In genomic region chr22:48396785-48397530, GRCh38 we compare ENCODE assay signal across 21 cellular contexts.
DNase-seq lines count a peak whose midpoint lies in the region; ATAC-seq, FAIRE-seq and TF ChIP-seq lines count a peak whose summit lies in the region.
"Had no signal": no experiment of that assay in that cellular context is flagged by ENCODE, and none has a peak within 500 bp of the region (broad histone marks: within the 10 kb centered on the region; RNA-seq: fewer than 3 reads in every experiment).

No MANE protein-coding gene starts in this region.

- H2AFZ ChIP-seq in hepatocyte (no peak overlapping the region), neuronal stem cell (ENCODE audit: low read length) (no peak overlapping the region), trophoblast cell (ENCODE audit: insufficient read depth, low read length, poor library complexity) (no peak overlapping the region)

- H3K9me2 ChIP-seq in hepatocyte (replicated peaks; ENCODE audit: insufficient read depth) = no peaks in the 10 kb centered on the region
- H3K9me2 ChIP-seq: SK-N-SH had no signal

- H3K4me3 ChIP-seq in A549 (no peak overlapping the region), hepatocyte (no peak overlapping the region), neuronal stem cell (ENCODE audit: low read length in 2 of 2) (no peak overlapping the region), trophoblast cell (ENCODE audit: low read depth, low read length) (no peak overlapping the region)

- H2BK12ac ChIP-seq in neuronal stem cell (ENCODE audit: low read length) (peak overlapping the region; percentile 63), trophoblast cell (ENCODE audit: low read length) (no peak overlapping the region)

- H3K4me1 ChIP-seq in A549 = peaks cover 13% of the 10 kb centered on the region; the same call in 2 of the 3 replicates
- no peaks in the 10 kb centered on the region for H3K4me1 ChIP-seq in hepatocyte (ENCODE audit: insufficient read depth)
- no peaks in the 10 kb centered on the region for H3K4me1 ChIP-seq in neuronal stem cell (ENCODE audit: control insufficient read depth in 2 of 2, insufficient read depth in 1 of 2, low read depth in 1 of 2, low read length in 2 of 2)
- H3K4me1 ChIP-seq in trophoblast cell (ENCODE audit: control insufficient read depth in 1 of 2, insufficient read depth in 2 of 2, low read length in 2 of 2) = no peaks in the 10 kb centered on the region

- no peak overlapping the region for H4K91ac ChIP-seq in neuronal stem cell (ENCODE audit: low read depth, low read length, poor library complexity)
- H4K91ac ChIP-seq in trophoblast cell (ENCODE audit: low read depth, low read length) = no peak overlapping the region

- peak overlapping the region; percentile 27 for H2AK5ac ChIP-seq in neuronal stem cell (ENCODE audit: low read depth, low read length)
- no peak overlapping the region for H2AK5ac ChIP-seq in trophoblast cell (ENCODE audit: low read length)

- H3K18ac ChIP-seq in neuronal stem cell (ENCODE audit: low read length) (peak overlapping the region; percentile 66), trophoblast cell (ENCODE audit: low read length) (no peak overlapping the region)

- no peaks in the 10 kb centered on the region for H4K20me1 ChIP-seq in hepatocyte (ENCODE audit: insufficient read depth, poor library complexity, severe bottlenecking)

- H3K9ac ChIP-seq in neuronal stem cell (ENCODE audit: low read depth, low read length, poor library complexity) (no peak overlapping the region), trophoblast cell (ENCODE audit: low read length) (no peak overlapping the region)
- H3K9ac ChIP-seq: SK-N-SH had no signal

- H3K4ac ChIP-seq in neuronal stem cell (ENCODE audit: low read length) = no peak overlapping the region
- H3K4ac ChIP-seq in trophoblast cell (ENCODE audit: low read depth, low read length) = no peak overlapping the region

- POLR2A ChIA-PET in A549 (lab: Yijun Ruan, JAX) (no interaction called here), RWPE1 (lab: Yijun Ruan, JAX; ENCODE audit: low non-redundant PET) (no interaction called here)

- H3K23ac ChIP-seq in neuronal stem cell (ENCODE audit: low read depth, low read length, poor library complexity) (no peak overlapping the region), trophoblast cell (ENCODE audit: low read length) (no peak overlapping the region)

- H2BK5ac ChIP-seq in neuronal stem cell (ENCODE audit: low read length) = no peak overlapping the region
- no peak overlapping the region for H2BK5ac ChIP-seq in trophoblast cell (ENCODE audit: low read depth, low read length, poor library complexity)

- H3K36me3 ChIP-seq in hepatocyte (replicated peaks; ENCODE audit: insufficient read depth, low read depth) (no peaks in the 10 kb centered on the region), neuronal stem cell (replicated peaks in 1 of 2; ENCODE audit: control insufficient read depth in 2 of 2, insufficient read depth in 2 of 2, low read length in 2 of 2) (no peaks in the 10 kb centered on the region), trophoblast cell (ENCODE audit: control insufficient read depth in 1 of 2, insufficient read depth in 2 of 2, low read length in 2 of 2) (no peaks in the 10 kb centered on the region)

- TF ChIP-seq POLR2A in A549 (IDR thresholded peaks at IDR 0.05; ENCODE audit: low read length) = no peak

- no peak overlapping the region for H4K12ac ChIP-seq in trophoblast cell (ENCODE audit: low read depth, low read length)

- H4K8ac ChIP-seq in neuronal stem cell (ENCODE audit: low read depth, low read length) (peak overlapping the region; percentile 27), trophoblast cell (ENCODE audit: low read depth, low read length) (no peak overlapping the region)

- no peak for TF ChIP-seq RAD21 in A549 (conservative IDR thresholded peaks at IDR 0.05 in 1 of 2, IDR thresholded peaks at IDR 0.05 in 1 of 2)

- H3K9me3 ChIP-seq in A549 (no peaks in the 10 kb centered on the region; the same call in 2 of the 3 replicates), hepatocyte (ENCODE audit: low read depth) (no peaks in the 10 kb centered on the region), neuronal stem cell (replicated peaks in 1 of 2; ENCODE audit: control insufficient read depth in 2 of 2, insufficient read depth in 1 of 2, low read depth in 1 of 2, low read length in 2 of 2) (no peaks in the 10 kb centered on the region), trophoblast cell (ENCODE audit: insufficient read depth, low read depth, low read length) (peaks cover 9% of the 10 kb centered on the region)
- H3K9me3 ChIP-seq: SK-N-SH had no signal

- WGBS in A549 (ENCODE audit: missing lambda C conversion rate) = 94% methylated on average over 12 of the region's 31 CpGs
- 88% methylated on average over 31 of the region's 31 CpGs for WGBS in hepatocyte (ENCODE audit: low lambda C conversion rate, missing lambda C conversion rate)
- WGBS in neuronal stem cell (ENCODE audit: extremely low coverage in 2 of 2, insufficient read length in 2 of 2, insufficient replicate concordance in 1 of 2), 2 donors = no CpG with 5 or more reads among the region's 31 CpGs
- no CpG with 5 or more reads among the region's 31 CpGs for WGBS in trophoblast cell (ENCODE audit: extremely low coverage, insufficient coverage, insufficient read length)

- no peaks in the 10 kb centered on the region for H3K79me1 ChIP-seq in neuronal stem cell (ENCODE audit: low read depth, low read length)
- no peaks in the 10 kb centered on the region for H3K79me1 ChIP-seq in trophoblast cell (ENCODE audit: low read length)

- DNase-seq in A549 (ENCODE audit: low read depth in 1 of 2, low spot score in 1 of 2) (no peak), HuH-7 (ENCODE audit: low spot score) (peak; percentile 72), hepatocyte (ENCODE audit: low spot score) (peak; percentile 22), neuronal stem cell (ENCODE audit: low spot score) (no peak), RWPE1 (ENCODE audit: low spot score) (no peak), trophoblast cell (no peak), SKM-1 (lab: John Stamatoyannopoulos, UW; ENCODE audit: unreplicated experiment) (no peak)
- DNase-seq: C1 segment of cervical spinal cord, DND-41, GF-D8, NCI-H1436, NCI-H2029, NCI-H510A, NCI-H82, SHP77, SK-N-SH had no signal

- ATAC-seq in A549 = no peak

- H2BK120ac ChIP-seq in neuronal stem cell (ENCODE audit: low read depth, low read length) = no peak overlapping the region
- no peak overlapping the region for H2BK120ac ChIP-seq in trophoblast cell (ENCODE audit: insufficient read depth, low read length, poor library complexity)

- CTCF ChIA-PET in A549 (lab: Yijun Ruan, JAX) (no interaction called here), RWPE1 (lab: Yijun Ruan, JAX) (no interaction called here)

- H3K14ac ChIP-seq in neuronal stem cell (ENCODE audit: low read length) = no peak overlapping the region
- H3K14ac ChIP-seq in trophoblast cell (ENCODE audit: low read length) = no peak overlapping the region

- no peak for FAIRE-seq in A549 (lab: Jason Lieb, UNC)
- FAIRE-seq: A204.1, GM12891, GM18507, HTR-8/SVneo, RCC 7860 had no signal

- H3K27ac ChIP-seq in A549 (peak overlapping the region; percentile 38 to 76; a peak in 5 of 6 replicates), hepatocyte (no peak overlapping the region), neuronal stem cell (replicated peaks; ENCODE audit: low read length) (no peak overlapping the region), RWPE1 (no peak overlapping the region), trophoblast cell (ENCODE audit: low read depth, low read length) (no peak overlapping the region)

- H3K79me2 ChIP-seq in hepatocyte (no peaks in the 10 kb centered on the region), trophoblast cell (ENCODE audit: control insufficient read depth, insufficient read depth, low read length, poor library complexity) (no peaks in the 10 kb centered on the region)

- no peak overlapping the region for H2BK15ac ChIP-seq in neuronal stem cell (ENCODE audit: low read length)

- no peak for TF ChIP-seq EP300 in A549 (IDR thresholded peaks at IDR 0.05)

- no peak overlapping the region for H3K4me2 ChIP-seq in A549
- H3K4me2 ChIP-seq in hepatocyte = no peak overlapping the region
- no peak overlapping the region for H3K4me2 ChIP-seq in neuronal stem cell (ENCODE audit: insufficient read depth, low read length, poor library complexity, severe bottlenecking)
- H3K4me2 ChIP-seq in trophoblast cell (ENCODE audit: low read length) = no peak overlapping the region
- H3K4me2 ChIP-seq: SK-N-SH had no signal

- H3K27me3 ChIP-seq in hepatocyte (no peaks in the 10 kb centered on the region), neuronal stem cell (ENCODE audit: control insufficient read depth in 3 of 3, insufficient read depth in 3 of 3, low read depth in 1 of 3, low read length in 3 of 3) (no peaks in the 10 kb centered on the region), trophoblast cell (ENCODE audit: insufficient read depth, low read length) (no peaks in the 10 kb centered on the region)

- no peak for TF ChIP-seq CTCF in A549 (IDR thresholded peaks at IDR 0.05)
- TF ChIP-seq CTCF in hepatocyte (IDR thresholded peaks at IDR 0.05; ENCODE audit: poor library complexity) = no peak
- no peak for TF ChIP-seq CTCF in RWPE1 (conservative IDR thresholded peaks at IDR 0.05; ENCODE audit: low read depth)

TF ChIP-seq in A549, 52 proteins besides CTCF, POLR2A, EP300 and RAD21:
- peak in 1 of 2 experiments; percentile 11; a peak in 1 of 4 replicates for TF ChIP-seq CEBPB (IDR thresholded peaks at IDR 0.05)
- TF ChIP-seq HOXA7 (CRISPR knock-in tag; IDR thresholded peaks at IDR 0.05) = no peak

Comparison
In these comparisons a context has a peak if more than half of its experiments do, and no peak if none do; other contexts are left out.
1. DNase-seq: peak in HuH-7 (single experiment) and hepatocyte (single experiment); none in A549 (0 of 2), neuronal stem cell (single experiment), RWPE1 (single experiment), trophoblast cell (0 of 2) and SKM-1 (single experiment).
2. H3K27ac ChIP-seq: peak in A549 (2 of 2); none in hepatocyte (single experiment), neuronal stem cell (single experiment), RWPE1 (single experiment) and trophoblast cell (single experiment).